ENCODE assay signal across 19 cellular contexts in genomic region chr1:187185389-187185788, GRCh38.
"Had no signal": no experiment of that assay in that cellular context is flagged by ENCODE, and none has a peak within 500 bp of the region (broad histone marks: within the 10 kb centered on the region; RNA-seq: fewer than 3 reads in every experiment).

No MANE protein-coding gene starts in this region.

- ATAC-seq: activated CD4-positive, CD25-positive, alpha-beta regulatory T cell treated with anti-CD3 and anti-CD28 coated beads, Interleukin-2, amount 50 U/mL, for 24 hours; activated CD8-positive, alpha-beta memory T cell treated with anti-CD3 and anti-CD28 coated beads, Interleukin-2, amount 10 ng/mL, durations not matched to agents 7 days and 5 days; effector memory CD8-positive, alpha-beta T cell; gastroesophageal sphincter; left ventricle myocardium superior; pancreas; stimulated activated naive CD8-positive, alpha-beta T cell treated with anti-CD3 and anti-CD28 coated beads, Interleukin-15, Interleukin-2, amounts not matched to agents 100 U/mL and 50 U/mL, for 24 hours had no signal

- H3K36me3 Mint-ChIP-seq: activated CD8-positive, alpha-beta memory T cell treated with anti-CD3 and anti-CD28 coated beads, Interleukin-2, amount 10 ng/mL, durations not matched to agents 7 days and 5 days; activated naive CD8-positive, alpha-beta T cell; type B pancreatic cell had no signal

- H3K4me3 Mint-ChIP-seq: activated CD8-positive, alpha-beta memory T cell treated with anti-CD3 and anti-CD28 coated beads, Interleukin-2, amount 10 ng/mL, durations not matched to agents 7 days and 5 days; activated naive CD8-positive, alpha-beta T cell; activated T-cell treated with anti-CD3 and anti-CD28 coated beads, Interleukin-2, amount 50 U/mL, for 24 hours; effector memory CD8-positive, alpha-beta T cell; neural crest cell; type B pancreatic cell had no signal

- H3K36me3 ChIP-seq: brain microvascular endothelial cell, gastroesophageal sphincter, pancreas, suprapubic skin had no signal

- H3K9me3 ChIP-seq: pancreas had no signal

- H3K27ac Mint-ChIP-seq: activated CD8-positive, alpha-beta memory T cell treated with anti-CD3 and anti-CD28 coated beads, Interleukin-2, amount 10 ng/mL, durations not matched to agents 7 days and 5 days; activated naive CD8-positive, alpha-beta T cell; activated T-cell treated with anti-CD3 and anti-CD28 coated beads, Interleukin-2, amount 50 U/mL, for 24 hours; effector memory CD8-positive, alpha-beta T cell; type B pancreatic cell had no signal

- H3K4me1 Mint-ChIP-seq: activated CD8-positive, alpha-beta memory T cell treated with anti-CD3 and anti-CD28 coated beads, Interleukin-2, amount 10 ng/mL, durations not matched to agents 7 days and 5 days; neural crest cell had no signal

- H3K4me1 ChIP-seq: gastroesophageal sphincter, pancreas, suprapubic skin had no signal

- H3K27ac ChIP-seq: brain microvascular endothelial cell, gastroesophageal sphincter, pancreas, suprapubic skin had no signal

- H3K27me3 Mint-ChIP-seq: activated CD8-positive, alpha-beta memory T cell treated with anti-CD3 and anti-CD28 coated beads, Interleukin-2, amount 10 ng/mL, durations not matched to agents 7 days and 5 days; activated naive CD8-positive, alpha-beta T cell; activated T-cell treated with anti-CD3 and anti-CD28 coated beads, Interleukin-2, amount 50 U/mL, for 24 hours; effector memory CD8-positive, alpha-beta T cell; type B pancreatic cell had no signal

- H3K27me3 ChIP-seq: brain microvascular endothelial cell, gastroesophageal sphincter, pancreas, suprapubic skin had no signal

- DNase-seq: activated CD4-positive, alpha-beta T cell treated with anti-CD3 and anti-CD28 coated beads, Interleukin-2, amount 50 U/mL, for 4 hours; activated CD8-positive, alpha-beta memory T cell treated with anti-CD3 and anti-CD28 coated beads, Interleukin-2, amount 10 ng/mL, durations not matched to agents 7 days and 5 days; activated effector memory CD4-positive, alpha-beta T cell treated with Interleukin-2 at 50 U/mL for 16 hours; activated T-cell treated with anti-CD3 and anti-CD28 coated beads, Interleukin-2, amount 50 U/mL, for 24 hours; amygdala; brain microvascular endothelial cell; effector memory CD8-positive, alpha-beta T cell; kidney; left ventricle myocardium superior; pancreas; stimulated activated CD4-positive, alpha-beta T cell treated with anti-CD3 and anti-CD28 coated beads, Interleukin-4, amount 100 ng/mL, for 1 hour; stimulated activated CD8-positive, alpha-beta memory T cell treated with anti-CD3 and anti-CD28 coated beads, Interleukin-4, amount 100 ng/mL, for 48 hours; stimulated activated naive CD8-positive, alpha-beta T cell treated with anti-CD3 and anti-CD28 coated beads, Interleukin-15, Interleukin-2, amounts not matched to agents 100 U/mL and 50 U/mL, for 24 hours had no signal

- H3K4me3 ChIP-seq: gastroesophageal sphincter, pancreas, suprapubic skin had no signal
